Comparison of ENCODE assay signal across 22 cellular contexts in genomic region chr11:9980931-9981330, GRCh38.
"Had no signal": no experiment of that assay in that cellular context is flagged by ENCODE, and none has a peak within 500 bp of the region (broad histone marks: within the 10 kb centered on the region; RNA-seq: fewer than 3 reads in every experiment).

No MANE protein-coding gene starts in this region.

- H3K27ac Mint-ChIP-seq: activated B cell treated with CpG ODN at 0.5 μM for 24 hours; activated CD4-positive, alpha-beta memory T cell treated with anti-CD3 and anti-CD28 coated beads for 36 hours; activated CD4-positive, alpha-beta T cell treated with anti-CD3 and anti-CD28 coated beads, Interleukin-2, amount 10 ng/mL, durations not matched to agents 7 days and 5 days; activated naive CD4-positive, alpha-beta T cell treated with anti-CD3 and anti-CD28 coated beads, Interleukin-2, amount 50 U/mL, for 72 hours; activated naive CD8-positive, alpha-beta T cell treated with anti-CD3 and anti-CD28 coated beads, Interleukin-2, amount 50 U/mL, for 24 hours; T-helper 17 cell had no signal

- ATAC-seq: activated naive CD4-positive, alpha-beta T cell treated with anti-CD3 and anti-CD28 coated beads, Interleukin-2, amount 50 U/mL, for 72 hours; activated naive CD8-positive, alpha-beta T cell treated with anti-CD3 and anti-CD28 coated beads, Interleukin-2, amount 50 U/mL, for 24 hours; activated T-cell treated with anti-CD3 and anti-CD28 coated beads, Interleukin-2, amount 50 U/mL, for 4 hours; T-helper 17 cell had no signal

- H3K4me3 Mint-ChIP-seq: activated B cell treated with CpG ODN at 0.5 μM for 24 hours; activated CD4-positive, alpha-beta memory T cell treated with anti-CD3 and anti-CD28 coated beads for 36 hours; activated CD4-positive, alpha-beta T cell treated with anti-CD3 and anti-CD28 coated beads, Interleukin-2, amount 10 ng/mL, durations not matched to agents 7 days and 5 days; activated naive CD8-positive, alpha-beta T cell treated with anti-CD3 and anti-CD28 coated beads, Interleukin-2, amount 50 U/mL, for 24 hours; activated T-cell treated with anti-CD3 and anti-CD28 coated beads, Interleukin-2, amount 50 U/mL, for 4 hours; T-helper 17 cell had no signal

- H3K9ac ChIP-seq: KMS-11 had no signal

- H3K27me3 ChIP-seq: brain microvascular endothelial cell had no signal

- H3K36me3 ChIP-seq: brain microvascular endothelial cell had no signal

- H3K9me3 Mint-ChIP-seq: activated B cell treated with CpG ODN at 0.5 μM for 24 hours; activated CD4-positive, alpha-beta memory T cell treated with anti-CD3 and anti-CD28 coated beads for 36 hours; activated CD4-positive, alpha-beta T cell treated with anti-CD3 and anti-CD28 coated beads, Interleukin-2, amount 10 ng/mL, durations not matched to agents 7 days and 5 days; activated naive CD4-positive, alpha-beta T cell treated with anti-CD3 and anti-CD28 coated beads, Interleukin-2, amount 50 U/mL, for 72 hours; activated naive CD8-positive, alpha-beta T cell treated with anti-CD3 and anti-CD28 coated beads, Interleukin-2, amount 50 U/mL, for 24 hours; activated T-cell treated with anti-CD3 and anti-CD28 coated beads, Interleukin-2, amount 50 U/mL, for 4 hours had no signal

- H3K4me2 ChIP-seq: KMS-11 had no signal

- H3K27ac ChIP-seq: KMS-11 had no signal

- H3K27me3 Mint-ChIP-seq: activated B cell treated with CpG ODN at 0.5 μM for 24 hours; activated CD4-positive, alpha-beta memory T cell treated with anti-CD3 and anti-CD28 coated beads for 36 hours; activated CD4-positive, alpha-beta T cell treated with anti-CD3 and anti-CD28 coated beads, Interleukin-2, amount 10 ng/mL, durations not matched to agents 7 days and 5 days; activated naive CD8-positive, alpha-beta T cell treated with anti-CD3 and anti-CD28 coated beads, Interleukin-2, amount 50 U/mL, for 24 hours; T-helper 17 cell had no signal

- DNase-seq: activated B cell treated with CpG ODN at 0.5 μM for 24 hours; activated CD4-positive, alpha-beta memory T cell treated with anti-CD3 and anti-CD28 coated beads for 36 hours; activated CD4-positive, alpha-beta T cell treated with anti-CD3 and anti-CD28 coated beads, Interleukin-2, amount 10 ng/mL, durations not matched to agents 7 days and 5 days; activated CD8-positive, alpha-beta memory T cell treated with anti-CD3 and anti-CD28 coated beads for 24 hours; activated effector memory CD4-positive, alpha-beta T cell treated with anti-CD3 and anti-CD28 coated beads, Interleukin-2, amount 50 U/mL, for 16 hours; activated naive CD4-positive, alpha-beta T cell treated with Interleukin-2 at 50 U/mL for 16 hours; activated naive CD8-positive, alpha-beta T cell treated with anti-CD3 and anti-CD28 coated beads, Interleukin-2, amount 50 U/mL, for 24 hours; activated T-cell treated with anti-CD3 and anti-CD28 coated beads, Interleukin-2, amount 50 U/mL, for 4 hours; amygdala; brain microvascular endothelial cell; caudate nucleus; NCI-H1092; NCI-H1417; NCI-H1694; NCI-H2029; NCI-H446; NCI-H524; SHP77 treated with DMSO at 0.1 percent for 48 hours; T-helper 17 cell; T1000 had no signal
